ENCODE assay signal across 10 cellular contexts in genomic region chr20:25194333-25194972, GRCh38. TPM values are rescaled to one million over a fixed set of nuclear protein-coding genes. Genes with fewer than 3 reads are reported as not detected.
A peak's percentile ranks its signal among the peaks of the same experiment; 100 is the strongest.
DNase-seq lines count a peak whose midpoint lies in the region; ATAC-seq and TF ChIP-seq lines count a peak whose summit lies in the region.
"Had no signal": no experiment of that assay in that cellular context is flagged by ENCODE, and none has a peak within 500 bp of the region (broad histone marks: within the 10 kb centered on the region; RNA-seq: fewer than 3 reads in every experiment).

No MANE protein-coding gene starts in this region.

- H3K27ac ChIP-seq in Panc1 (ENCODE audit: low read length), result peak overlapping the region; percentile 92

- H3K4me3 ChIP-seq in Panc1 (ENCODE audit: low read depth in 2 of 2, low read length in 2 of 2), result no peak overlapping the region; a peak in 1 of 4 replicates

- in situ Hi-C loops in Panc1 (cut with HindIII; ENCODE audit: low pct_unique_long_range_greater_than_20kb, low sequenced_read_pairs), result no loop called here

- H3K36me3 Mint-ChIP-seq in activated CD4-positive, alpha-beta T cell treated with anti-CD3 and anti-CD28 coated beads, Interleukin-2, amount 10 ng/mL, durations not matched to agents 24 days and 14 days (ENCODE audit: low read depth), result peaks cover 2% of the 10 kb centered on the region
- H3K36me3 Mint-ChIP-seq in immature natural killer cell, result no peaks in the 10 kb centered on the region
- H3K36me3 Mint-ChIP-seq in stimulated activated memory B cell treated with anti-CD40 and anti-IgM and Interleukin-4, amounts not matched to agents 10 μg/mL and 1 μg/mL and 100 μg/mL, for 72 hours, result peaks cover 3% of the 10 kb centered on the region

- DNase-seq in activated CD4-positive, alpha-beta T cell treated with anti-CD3 and anti-CD28 coated beads, Interleukin-2, amount 10 ng/mL, durations not matched to agents 24 days and 14 days, result no peak
- no peak for DNase-seq in activated CD4-positive, alpha-beta T cell treated with anti-CD3 and anti-CD28 coated beads, Interleukin-2, amount 50 U/mL, for 1 hour
- no peak for DNase-seq in Panc1 (ENCODE audit: low read depth, low spot score)
- no peak for DNase-seq in immature natural killer cell
- DNase-seq in EL, result no peak
- no peak for DNase-seq in NCI-H69 (lab: John Stamatoyannopoulos, UW)
- DNase-seq: activated gamma-delta T cell, NCI-H526 had no signal

- no peaks in the 10 kb centered on the region for H3K9me3 Mint-ChIP-seq in activated CD4-positive, alpha-beta T cell treated with anti-CD3 and anti-CD28 coated beads, Interleukin-2, amount 10 ng/mL, durations not matched to agents 24 days and 14 days
- H3K9me3 Mint-ChIP-seq in immature natural killer cell, result no peaks in the 10 kb centered on the region
- no peaks in the 10 kb centered on the region for H3K9me3 Mint-ChIP-seq in stimulated activated memory B cell treated with anti-CD40 and anti-IgM and Interleukin-4, amounts not matched to agents 10 μg/mL and 1 μg/mL and 100 μg/mL, for 72 hours

- H3K27me3 ChIP-seq in Panc1 (ENCODE audit: control insufficient read depth, insufficient read depth, low read length), result no peaks in the 10 kb centered on the region

- intact Hi-C loops in activated CD4-positive, alpha-beta T cell treated with anti-CD3 and anti-CD28 coated beads, Interleukin-2, amount 10 ng/mL, durations not matched to agents 24 days and 14 days (cut with micrococcal nuclease), result no loop called here
- intact Hi-C loops in Panc1 (cut with micrococcal nuclease; ENCODE audit: unreplicated experiment), result no loop called here

- H3K4me1 Mint-ChIP-seq in activated CD4-positive, alpha-beta T cell treated with anti-CD3 and anti-CD28 coated beads, Interleukin-2, amount 10 ng/mL, durations not matched to agents 24 days and 14 days, result peaks cover 25% of the 10 kb centered on the region
- H3K4me1 Mint-ChIP-seq in immature natural killer cell, result peaks cover 25 to 30% of the 10 kb centered on the region in 2 donors
- peaks cover 30% of the 10 kb centered on the region for H3K4me1 Mint-ChIP-seq in stimulated activated memory B cell treated with anti-CD40 and anti-IgM and Interleukin-4, amounts not matched to agents 10 μg/mL and 1 μg/mL and 100 μg/mL, for 72 hours

- peaks cover 35% of the 10 kb centered on the region for H3K4me1 ChIP-seq in Panc1 (ENCODE audit: control insufficient read depth, insufficient read depth, low read length)

- H3K27me3 Mint-ChIP-seq in activated CD4-positive, alpha-beta T cell treated with anti-CD3 and anti-CD28 coated beads, Interleukin-2, amount 10 ng/mL, durations not matched to agents 24 days and 14 days, result peaks cover 10% of the 10 kb centered on the region
- H3K27me3 Mint-ChIP-seq in immature natural killer cell (ENCODE audit: low read depth in 3 of 3), result peaks cover 2 to 9% (median 8%) of the 10 kb centered on the region in 3 donors
- peaks cover 22% of the 10 kb centered on the region for H3K27me3 Mint-ChIP-seq in stimulated activated memory B cell treated with anti-CD40 and anti-IgM and Interleukin-4, amounts not matched to agents 10 μg/mL and 1 μg/mL and 100 μg/mL, for 72 hours

- peaks cover 7% of the 10 kb centered on the region; the same call in 1 of the 2 replicates for H3K36me3 ChIP-seq in Panc1 (ENCODE audit: control insufficient read depth, insufficient read depth, low read length)

- TF ChIP-seq CTCF in Panc1 (IDR thresholded peaks at IDR 0.05), result no peak

- H3K4me3 Mint-ChIP-seq in activated CD4-positive, alpha-beta T cell treated with anti-CD3 and anti-CD28 coated beads, Interleukin-2, amount 10 ng/mL, durations not matched to agents 24 days and 14 days, result peak overlapping the region; percentile 94
- peak overlapping the region; percentile 85 to 90 (median 88) for H3K4me3 Mint-ChIP-seq in immature natural killer cell
- peak overlapping the region; percentile 83 for H3K4me3 Mint-ChIP-seq in stimulated activated memory B cell treated with anti-CD40 and anti-IgM and Interleukin-4, amounts not matched to agents 10 μg/mL and 1 μg/mL and 100 μg/mL, for 72 hours

- ATAC-seq in Panc1 (no peak), GM21515 (IDR thresholded peaks at IDR 0.05; ENCODE audit: unreplicated experiment) (no peak)
- no peak for ATAC-seq in stimulated activated memory B cell treated with anti-CD40 and anti-IgM and Interleukin-4, amounts not matched to agents 10 μg/mL and 1 μg/mL and 100 μg/mL, for 72 hours

- H3K27ac Mint-ChIP-seq in activated CD4-positive, alpha-beta T cell treated with anti-CD3 and anti-CD28 coated beads, Interleukin-2, amount 10 ng/mL, durations not matched to agents 24 days and 14 days, result no peak overlapping the region
- peak overlapping the region; percentile 67 to 94 (median 88) for H3K27ac Mint-ChIP-seq in immature natural killer cell
- H3K27ac Mint-ChIP-seq in stimulated activated memory B cell treated with anti-CD40 and anti-IgM and Interleukin-4, amounts not matched to agents 10 μg/mL and 1 μg/mL and 100 μg/mL, for 72 hours, result peak overlapping the region; percentile 44

- CTCF ChIA-PET in Panc1 (lab: Charles Lee), result interaction anchor here (1.2 kb wide), 1 partner anchor 162 kb away, joined by 3 read pairs; no protein-coding TSS in a partner anchor

- H3K9me3 ChIP-seq in Panc1 (ENCODE audit: control insufficient read depth, insufficient read depth, low read depth, low read length), result no peaks in the 10 kb centered on the region

- no TSS peak for BruUV-seq in Panc1 (replicated peaks; lab: Mats Ljungman, UMichigan)

- POLR2A ChIA-PET in Panc1 (lab: Charles Lee), result no interaction called here

RNA-seq across cellular contexts. Expression of gene ENTPD6, which starts 1.1 kb away (rescaled TPM):
- total RNA-seq in activated CD4-positive, alpha-beta T cell treated with anti-CD3 and anti-CD28 coated beads, Interleukin-2, amount 10 ng/mL, durations not matched to agents 24 days and 14 days, result 42.1 and 44.2 TPM in 2 replicates
- 108 TPM for total RNA-seq in Panc1 (2021; ENCODE audit: unreplicated experiment)
- 99.8 TPM for polyA plus RNA-seq in Panc1 (2012; ENCODE audit: insufficient read length)
- 10 to 100 TPM; 22.6 to 36.9 (median 30.0) TPM for polyA plus RNA-seq in immature natural killer cell

RNA-seq across cellular contexts. Expression of gene PYGB, which starts 53.4 kb away (rescaled TPM):
- 36.0 and 36.6 TPM in 2 replicates for total RNA-seq in activated CD4-positive, alpha-beta T cell treated with anti-CD3 and anti-CD28 coated beads, Interleukin-2, amount 10 ng/mL, durations not matched to agents 24 days and 14 days
- total RNA-seq in Panc1 (2021; ENCODE audit: unreplicated experiment), result 220 TPM
- 308 TPM for polyA plus RNA-seq in Panc1 (2012; ENCODE audit: insufficient read length)
- 10 to 100 TPM; 39.3 to 56.0 (median 51.0) TPM for polyA plus RNA-seq in immature natural killer cell
